10 cellular contexts compared by ENCODE assay signal in genomic region chr5:148290271-148291195, GRCh38. TPM values are rescaled to one million over a fixed set of nuclear protein-coding genes. Genes with fewer than 3 reads are reported as not detected.
DNase-seq lines count a peak whose midpoint lies in the region; ATAC-seq and TF ChIP-seq lines count a peak whose summit lies in the region.
"Had no signal": no experiment of that assay in that cellular context is flagged by ENCODE, and none has a peak within 500 bp of the region (broad histone marks: within the 10 kb centered on the region; RNA-seq: fewer than 3 reads in every experiment).

No MANE protein-coding gene starts in this region.

- no peaks in the 10 kb centered on the region for H3K9me3 Mint-ChIP-seq in neural progenitor cell

- H3K36me3 ChIP-seq in heart left ventricle = no peaks in the 10 kb centered on the region
- no peaks in the 10 kb centered on the region for H3K36me3 ChIP-seq in neural progenitor cell
- no peaks in the 10 kb centered on the region for H3K36me3 ChIP-seq in ovary
- H3K36me3 ChIP-seq: neutrophil had no signal

- H3K27me3 ChIP-seq in heart left ventricle (no peaks in the 10 kb centered on the region), neural progenitor cell (no peaks in the 10 kb centered on the region), ovary (no peaks in the 10 kb centered on the region)
- H3K27me3 ChIP-seq: neutrophil had no signal

- peak; percentile 17 to 60 (median 45) for TF ChIP-seq CTCF in heart left ventricle (IDR thresholded peaks at IDR 0.05)
- peak; percentile 23 for TF ChIP-seq CTCF in cardiac fibroblast (IDR thresholded peaks at IDR 0.05; ENCODE audit: low read depth, low read length)
- peak; percentile 66 for TF ChIP-seq CTCF in neural progenitor cell (IDR thresholded peaks at IDR 0.05)
- TF ChIP-seq CTCF in ovary (IDR thresholded peaks at IDR 0.05) = no peak

- TF ChIP-seq POLR2A in heart left ventricle (IDR thresholded peaks at IDR 0.05) (no peak), ovary (IDR thresholded peaks at IDR 0.05) (no peak)

- peak overlapping the region; percentile 14 for H2AFZ ChIP-seq in neural progenitor cell (replicated peaks)

- no peak overlapping the region for H3K4me2 ChIP-seq in neural progenitor cell

- H3K27ac ChIP-seq in heart left ventricle = no peak overlapping the region
- no peak overlapping the region for H3K27ac ChIP-seq in neural progenitor cell
- H3K27ac ChIP-seq in ovary = no peak overlapping the region
- H3K27ac ChIP-seq: neutrophil had no signal

- no peaks in the 10 kb centered on the region for H3K4me1 Mint-ChIP-seq in neural progenitor cell

- H3K9me3 ChIP-seq in heart left ventricle (no peaks in the 10 kb centered on the region), neural progenitor cell (ENCODE audit: low read depth) (no peaks in the 10 kb centered on the region), ovary (no peaks in the 10 kb centered on the region)
- H3K9me3 ChIP-seq: neutrophil had no signal

- no peaks in the 10 kb centered on the region for H3F3A ChIP-seq in neural progenitor cell (ENCODE audit: low read depth)

- ATAC-seq in heart left ventricle (peak; percentile 55 to 65 (median 61)), HG03457 (IDR thresholded peaks at IDR 0.05; ENCODE audit: unreplicated experiment) (no peak)

- peaks cover 0 to 3% (median 0%) of the 10 kb centered on the region in 12 donors for H3K4me1 ChIP-seq in heart left ventricle
- no peaks in the 10 kb centered on the region for H3K4me1 ChIP-seq in neural progenitor cell
- no peaks in the 10 kb centered on the region for H3K4me1 ChIP-seq in ovary (ENCODE audit: insufficient read depth)

- DNase-seq in heart left ventricle (no peak), cardiac septum (ENCODE audit: low spot score) (no peak), NCI-H2029 treated with DMSO at 0.1 percent for 48 hours (lab: John Stamatoyannopoulos, UW) (peak; percentile 8), cardiac fibroblast (ENCODE audit: low read depth in 2 of 2) (peak; percentile 29 to 39), neural progenitor cell (ENCODE audit: low spot score) (peak; percentile 57), ovary (no peak), occipital lobe (lab: John Stamatoyannopoulos, UW) (no peak)

- H3K79me2 ChIP-seq in neural progenitor cell (ENCODE audit: low read depth) = no peaks in the 10 kb centered on the region

- H3K9ac ChIP-seq in neural progenitor cell = no peak overlapping the region

- TF ChIP-seq EP300 in ovary (IDR thresholded peaks at IDR 0.05) = no peak

- H3K36me3 Mint-ChIP-seq in neural progenitor cell = no peaks in the 10 kb centered on the region

- 67 to 72% (median 70%) methylated on average over 6 of the region's 6 CpGs for WGBS in heart left ventricle, 4 donors
- 50 to 56% (median 54%) methylated on average over 6 of the region's 6 CpGs for WGBS in ovary, 3 donors

- no peak overlapping the region for H3K4me3 Mint-ChIP-seq in neural progenitor cell

- H4K20me1 ChIP-seq in neural progenitor cell (ENCODE audit: low read depth) = no peaks in the 10 kb centered on the region

- intact Hi-C loops in heart left ventricle (cut with DNase I) = loop anchor here in 5 of 10 donors (2.0 to 5.0 kb wide), 7 partner anchors 87 to 442 kb away; partner anchors contain the start of gene FBXO38 (in 1 of the 5)
- intact Hi-C loops in cardiac septum (cut with DNase I) = loop anchor here (5.0 to 10.0 kb wide), 3 partner anchors 82 to 442 kb away; no protein-coding TSS in a partner anchor
- intact Hi-C loops in ovary (cut with DNase I) = no loop called here

- H3K4me3 ChIP-seq in heart left ventricle (no peak overlapping the region), cardiac fibroblast (replicated peaks in 1 of 2; ENCODE audit: low read depth in 2 of 2, low read length in 2 of 2) (no peak overlapping the region), neural progenitor cell (no peak overlapping the region), ovary (no peak overlapping the region)

- H3K27ac Mint-ChIP-seq in neural progenitor cell = no peak overlapping the region

- H3K27me3 Mint-ChIP-seq in neural progenitor cell (ENCODE audit: insufficient read depth, low read depth) = no peaks in the 10 kb centered on the region

RNA-seq across cellular contexts. Expression of gene SPINK7, which starts 21.7 kb away (rescaled TPM):
- not detected for total RNA-seq in heart left ventricle
- not detected for polyA plus RNA-seq in heart left ventricle
- total RNA-seq in cardiac septum = not detected
- not detected in 2 replicates for total RNA-seq in neural progenitor cell (ENCODE audit: low replicate concordance)
- total RNA-seq in ovary = not detected
- not detected for polyA plus RNA-seq in ovary
- total RNA-seq in occipital lobe = not detected
- total RNA-seq: activated CD8-positive, alpha-beta memory T cell treated with anti-CD3 and anti-CD28 coated beads for 36 hours had no signal

RNA-seq across cellular contexts. Expression of gene SPINK13, which starts 21.9 kb away (rescaled TPM):
- total RNA-seq in heart left ventricle (not detected), cardiac septum (not detected), neural progenitor cell (ENCODE audit: low replicate concordance) (not detected in 2 replicates), ovary (1 to 10 TPM in 2 of 7 donors, under 1 TPM in 1, not detected in 4; 0.55 to 5.7 (median 2.2) TPM), occipital lobe (not detected)
- polyA plus RNA-seq in heart left ventricle (not detected), ovary (under 1 TPM in 1 of 2 donors, not detected in 1; 0.21 TPM)
- total RNA-seq: activated CD8-positive, alpha-beta memory T cell treated with anti-CD3 and anti-CD28 coated beads for 36 hours had no signal

RNA-seq across cellular contexts. Expression of gene SPINK9, which starts 44.8 kb away (rescaled TPM):
- total RNA-seq in heart left ventricle (under 1 TPM in 1 of 9 donors, not detected in 8; 0.77 TPM), cardiac septum (not detected), neural progenitor cell (ENCODE audit: low replicate concordance) (not detected in 2 replicates), ovary (not detected), occipital lobe (not detected)
- polyA plus RNA-seq in heart left ventricle (not detected), ovary (not detected)
- total RNA-seq: activated CD8-positive, alpha-beta memory T cell treated with anti-CD3 and anti-CD28 coated beads for 36 hours had no signal

RNA-seq across cellular contexts. Expression of gene MARCOL, which starts 52.2 kb away (rescaled TPM):
- total RNA-seq in heart left ventricle (not detected), cardiac septum (not detected), neural progenitor cell (ENCODE audit: low replicate concordance) (not detected in 2 replicates), ovary (under 1 TPM in 2 of 7 donors, not detected in 5; 0.20 to 0.72 TPM), occipital lobe (not detected)
- polyA plus RNA-seq in heart left ventricle (not detected), ovary (not detected)
- total RNA-seq: activated CD8-positive, alpha-beta memory T cell treated with anti-CD3 and anti-CD28 coated beads for 36 hours had no signal

Comparison
In these comparisons a context has a peak if more than half of its experiments do, and no peak if none do; other contexts are left out.
1. DNase-seq: peak in NCI-H2029 treated with DMSO at 0.1 percent for 48 hours (single experiment), cardiac fibroblast (2 of 2) and neural progenitor cell (single experiment); none in heart left ventricle (0 of 5), cardiac septum (single experiment), ovary (0 of 5) and occipital lobe (single experiment).
2. CTCF ChIP-seq: peak in heart left ventricle (12 of 12), cardiac fibroblast (single experiment) and neural progenitor cell (single experiment); none in ovary (0 of 3).